20 cellular contexts compared by ENCODE assay signal in the genomic region with DNA sequence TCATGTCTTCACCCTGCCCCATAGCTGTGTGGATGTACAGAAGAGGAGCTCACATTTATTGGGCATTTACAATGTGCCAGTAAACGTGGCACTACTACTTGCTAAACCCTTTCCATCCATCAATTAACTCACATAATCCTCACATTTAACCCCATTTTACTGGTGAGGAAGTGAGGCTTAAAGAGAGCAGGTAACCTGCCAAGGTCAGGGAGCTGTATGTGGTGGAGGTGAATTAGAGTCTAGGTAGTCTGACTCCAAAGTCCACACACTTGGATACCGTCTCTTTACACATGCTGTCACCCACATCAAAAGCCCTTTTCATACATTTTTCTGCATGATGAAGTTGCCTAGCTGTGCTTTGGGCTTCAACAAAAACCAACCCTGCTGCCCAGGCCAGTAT. TPM values are rescaled to one million over a fixed set of nuclear protein-coding genes. Genes with fewer than 3 reads are reported as not detected.
DNase-seq lines count a peak whose midpoint lies in the region; ATAC-seq, FAIRE-seq and TF ChIP-seq lines count a peak whose summit lies in the region.
"Had no signal": no experiment of that assay in that cellular context is flagged by ENCODE, and none has a peak within 500 bp of the region (broad histone marks: within the 10 kb centered on the region; RNA-seq: fewer than 3 reads in every experiment).

No MANE protein-coding gene starts in this region.

- H3K36me3 Mint-ChIP-seq in type B pancreatic cell: peaks cover 3% of the 10 kb centered on the region

- no peaks in the 10 kb centered on the region for H3K9me3 ChIP-seq in mucosa of descending colon
- H3K9me3 ChIP-seq: HAP-1 had no signal

- peaks cover 4% of the 10 kb centered on the region for H3K9me3 Mint-ChIP-seq in type B pancreatic cell
- H3K9me3 Mint-ChIP-seq: CD4-positive, alpha-beta memory T cell; HFFc6 had no signal

- no peaks in the 10 kb centered on the region for H3K27me3 ChIP-seq in bronchial epithelial cell (ENCODE audit: control insufficient read depth, insufficient read depth, low read length)

- no peak overlapping the region for H3K4me3 Mint-ChIP-seq in type B pancreatic cell
- H3K4me3 Mint-ChIP-seq: CD4-positive, alpha-beta memory T cell; HFFc6 had no signal

- H3K27ac Mint-ChIP-seq in type B pancreatic cell: peak overlapping the region; percentile 62
- H3K27ac Mint-ChIP-seq: CD4-positive, alpha-beta memory T cell; HFFc6 had no signal

- intact Hi-C loops in mucosa of descending colon (cut with DNase I, micrococcal nuclease): no loop called here

- TF ChIP-seq CTCF in bronchial epithelial cell (IDR thresholded peaks at IDR 0.05; ENCODE audit: insufficient read depth, low read length, severe bottlenecking) (no peak), mucosa of descending colon (IDR thresholded peaks at IDR 0.05) (no peak), type B pancreatic cell (conservative IDR thresholded peaks at IDR 0.05) (no peak)

- no peaks in the 10 kb centered on the region for H3K27me3 Mint-ChIP-seq in type B pancreatic cell
- H3K27me3 Mint-ChIP-seq: CD4-positive, alpha-beta memory T cell had no signal

- H3K4me1 Mint-ChIP-seq in type B pancreatic cell (ENCODE audit: unreplicated experiment): peaks cover 17% of the 10 kb centered on the region
- H3K4me1 Mint-ChIP-seq: CD4-positive, alpha-beta memory T cell had no signal

- H3K4me3 ChIP-seq in bronchial epithelial cell (ENCODE audit: low read depth, low read length): no peak overlapping the region
- no peak overlapping the region for H3K4me3 ChIP-seq in mucosa of descending colon
- H3K4me3 ChIP-seq: GM12878, HAP-1 had no signal

- DNase-seq in SW480 (ENCODE audit: low spot score) (peak; percentile 15), bronchial epithelial cell (ENCODE audit: low read depth) (no peak), mucosa of descending colon (no peak), type B pancreatic cell (ENCODE audit: extremely low spot score, unreplicated experiment) (no peak), NCI-H1048 (lab: John Stamatoyannopoulos, UW) (no peak), superior temporal gyrus (ENCODE audit: extremely low spot score) (no peak)
- no peak for DNase-seq in activated CD4-positive, alpha-beta T cell treated with anti-CD3 and anti-CD28 coated beads for 1 hour
- DNase-seq: C1 segment of cervical spinal cord; Calu3; CD4-positive, alpha-beta memory T cell; COR-L47; DMS153; EL; GDM1; GOT3; HFFc6 had no signal

- ATAC-seq in mucosa of descending colon: peak; percentile 38
- ATAC-seq: GM12878 had no signal

- H3K36me3 ChIP-seq in bronchial epithelial cell (ENCODE audit: control insufficient read depth, insufficient read depth, low read length): no peaks in the 10 kb centered on the region
- H3K36me3 ChIP-seq in mucosa of descending colon (ENCODE audit: low read depth): no peaks in the 10 kb centered on the region
- H3K36me3 ChIP-seq: HAP-1 had no signal

- peaks cover 14% of the 10 kb centered on the region for H3K4me1 ChIP-seq in mucosa of descending colon (ENCODE audit: low read depth)
- H3K4me1 ChIP-seq: HAP-1 had no signal

- peak; percentile 13 for FAIRE-seq in bronchial epithelial cell (lab: Jason Lieb, UNC)
- FAIRE-seq: GM12878, GM19239, H54 had no signal

RNA-seq across cellular contexts. Expression of a gene that starts 10.8 kb away (rescaled TPM):
- total RNA-seq in bronchial epithelial cell (2.4 and 6.4 TPM in 2 replicates), mucosa of descending colon (100 to 1,000 TPM in 1 of 3 donors, 10 to 100 TPM in 2; 67.0 to 120 (median 99.6) TPM), type B pancreatic cell (ENCODE audit: low replicate concordance) (64.7 and 177 TPM in 2 replicates)
